In the genomic region with DNA sequence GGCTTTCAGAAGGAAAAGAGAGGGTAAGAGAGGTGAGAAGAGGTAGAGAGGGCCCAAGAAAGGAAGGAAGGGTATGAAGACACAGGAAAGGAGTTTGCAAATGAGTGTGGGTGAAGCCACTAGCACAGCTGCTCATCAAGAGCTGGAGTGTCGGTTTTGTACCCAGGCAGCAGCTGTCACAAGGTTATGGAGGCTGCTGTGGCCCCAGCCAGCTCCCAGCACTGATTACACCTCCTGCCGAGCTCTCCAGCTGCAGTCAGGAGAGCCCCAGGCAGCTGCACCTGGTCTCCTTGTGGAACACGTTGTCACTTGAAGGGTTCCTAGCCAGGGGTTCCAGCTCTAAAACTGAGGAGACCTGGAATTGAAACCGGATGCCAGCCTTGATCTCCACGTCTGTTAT, we compare ENCODE assay signal across 8 cellular contexts.
A peak's percentile ranks its signal among the peaks of the same experiment; 100 is the strongest.
DNase-seq lines count a peak whose midpoint lies in the region; ATAC-seq and TF ChIP-seq lines count a peak whose summit lies in the region.

No MANE protein-coding gene starts in this region.

- H3K9ac ChIP-seq in Loucy (ENCODE audit: low read depth, low read length, poor library complexity, severe bottlenecking) = no peak overlapping the region

- ATAC-seq in GM21619 (IDR thresholded peaks at IDR 0.05; ENCODE audit: unreplicated experiment) (peak; percentile 94), omental fat pad (ENCODE audit: low FRiP score) (no peak)
- peak; percentile 60 for ATAC-seq in activated CD8-positive, alpha-beta T cell treated with anti-CD3 and anti-CD28 coated beads, Interleukin-2, amount 10 ng/mL, durations not matched to agents 7 days and 5 days

- peak overlapping the region; percentile 17 for H3K4me3 Mint-ChIP-seq in activated CD8-positive, alpha-beta T cell treated with anti-CD3 and anti-CD28 coated beads, Interleukin-2, amount 10 ng/mL, durations not matched to agents 7 days and 5 days

- H3K4me3 ChIP-seq in Loucy (ENCODE audit: low read length, poor library complexity, severe bottlenecking) (no peak overlapping the region), MG63 (no peak overlapping the region)

- POLR2A ChIA-PET in activated CD8-positive, alpha-beta T cell treated with anti-CD3 and anti-CD28 coated beads, Interleukin-2, amount 10 ng/mL, durations not matched to agents 7 days and 5 days (lab: Charles Lee) = interaction anchor here (0.6 to 2.5 kb wide), 5 partner anchors 8 to 67 kb away, joined by 4 to 22 read pairs (median 8); no protein-coding TSS in a partner anchor

- CTCF ChIA-PET in activated CD8-positive, alpha-beta T cell treated with anti-CD3 and anti-CD28 coated beads, Interleukin-2, amount 10 ng/mL, durations not matched to agents 7 days and 5 days (lab: Charles Lee) = interaction anchor here (1.1 to 1.6 kb wide), 4 partner anchors 9 to 42 kb away, joined by 3 to 6 read pairs (median 4); no protein-coding TSS in a partner anchor

- no peaks in the 10 kb centered on the region for H3K36me3 Mint-ChIP-seq in activated CD8-positive, alpha-beta T cell treated with anti-CD3 and anti-CD28 coated beads, Interleukin-2, amount 10 ng/mL, durations not matched to agents 7 days and 5 days (ENCODE audit: low read depth)

- peak overlapping the region; percentile 11; the same call in 1 of the 2 replicates for H2AFZ ChIP-seq in Loucy (ENCODE audit: low read length)

- H3K4me1 ChIP-seq in Loucy (ENCODE audit: insufficient read depth, low read length, poor library complexity, severe bottlenecking) = peaks cover 7% of the 10 kb centered on the region

- H3K27me3 ChIP-seq in Loucy (ENCODE audit: insufficient read depth, low read length, poor library complexity, severe bottlenecking) (no peaks in the 10 kb centered on the region), MG63 (no peaks in the 10 kb centered on the region)

- H3K9me3 ChIP-seq in Loucy (ENCODE audit: insufficient read depth, low read depth, low read length) (no peaks in the 10 kb centered on the region), MG63 (no peaks in the 10 kb centered on the region)

- no peaks in the 10 kb centered on the region for H3K9me2 ChIP-seq in Loucy (replicated peaks; ENCODE audit: low read depth, low read length)

- H3K36me3 ChIP-seq in Loucy (ENCODE audit: insufficient read depth, low read length) = no peaks in the 10 kb centered on the region
- H3K36me3 ChIP-seq in MG63 = no peaks in the 10 kb centered on the region

- TF ChIP-seq POLR2A in GM15510 (IDR thresholded peaks at IDR 0.05; ENCODE audit: borderline replicate concordance, extremely low read depth, insufficient read length) = peak; percentile 24

- H3K79me2 ChIP-seq in Loucy (ENCODE audit: insufficient read depth, low read length) = no peaks in the 10 kb centered on the region

- TF ChIP-seq CTCF in Loucy (conservative IDR thresholded peaks at IDR 0.05; ENCODE audit: low read length) (no peak), omental fat pad (IDR thresholded peaks at IDR 0.05) (no peak)

- peaks cover 46% of the 10 kb centered on the region for H3K4me1 Mint-ChIP-seq in activated CD8-positive, alpha-beta T cell treated with anti-CD3 and anti-CD28 coated beads, Interleukin-2, amount 10 ng/mL, durations not matched to agents 7 days and 5 days (ENCODE audit: low read depth)

- no peaks in the 10 kb centered on the region for H4K20me1 ChIP-seq in Loucy (ENCODE audit: insufficient read depth, low read length, poor library complexity, severe bottlenecking)

- peak overlapping the region; percentile 74 for H3K27ac Mint-ChIP-seq in activated CD8-positive, alpha-beta T cell treated with anti-CD3 and anti-CD28 coated beads, Interleukin-2, amount 10 ng/mL, durations not matched to agents 7 days and 5 days

- no peak overlapping the region for H3K4me2 ChIP-seq in Loucy (ENCODE audit: low read depth, low read length, poor library complexity, severe bottlenecking)

- DNase-seq in activated CD8-positive, alpha-beta T cell treated with anti-CD3 and anti-CD28 coated beads, Interleukin-2, amount 10 ng/mL, durations not matched to agents 7 days and 5 days = peak; percentile 40
- DNase-seq in MG63 = no peak
- no peak for DNase-seq in NK-92 (lab: John Stamatoyannopoulos, UW; ENCODE audit: unreplicated experiment)
- no peak for DNase-seq in foreskin melanocyte
- DNase-seq in omental fat pad (ENCODE audit: low spot score) = no peak

- H3K27me3 Mint-ChIP-seq in activated CD8-positive, alpha-beta T cell treated with anti-CD3 and anti-CD28 coated beads, Interleukin-2, amount 10 ng/mL, durations not matched to agents 7 days and 5 days (ENCODE audit: low read depth) = no peaks in the 10 kb centered on the region

- no peaks in the 10 kb centered on the region for H3K9me3 Mint-ChIP-seq in activated CD8-positive, alpha-beta T cell treated with anti-CD3 and anti-CD28 coated beads, Interleukin-2, amount 10 ng/mL, durations not matched to agents 7 days and 5 days (ENCODE audit: insufficient read depth)

- no peaks in the 10 kb centered on the region for H3F3A ChIP-seq in Loucy (ENCODE audit: low read depth)
